16 cellular contexts compared by ENCODE assay signal in genomic region chr10:70034252-70034651, GRCh38. TPM values are rescaled to one million over a fixed set of nuclear protein-coding genes. Genes with fewer than 3 reads are reported as not detected.
A peak's percentile ranks its signal among the peaks of the same experiment; 100 is the strongest.
DNase-seq lines count a peak whose midpoint lies in the region; ATAC-seq and TF ChIP-seq lines count a peak whose summit lies in the region.
"Had no signal": no experiment of that assay in that cellular context is flagged by ENCODE, and none has a peak within 500 bp of the region (broad histone marks: within the 10 kb centered on the region; RNA-seq: fewer than 3 reads in every experiment).

No MANE protein-coding gene starts in this region.

- CTCF ChIA-PET in activated CD4-positive, alpha-beta T cell treated with anti-CD3 and anti-CD28 coated beads for 36 hours (lab: Charles Lee), result no interaction called here

- peaks cover 3% of the 10 kb centered on the region for H3K36me3 Mint-ChIP-seq in activated CD4-positive, alpha-beta T cell treated with anti-CD3 and anti-CD28 coated beads for 36 hours (ENCODE audit: low read depth)

- no peak overlapping the region for H3K4me3 Mint-ChIP-seq in activated CD4-positive, alpha-beta T cell treated with anti-CD3 and anti-CD28 coated beads for 36 hours

- no peaks in the 10 kb centered on the region for H3K4me1 Mint-ChIP-seq in activated CD4-positive, alpha-beta T cell treated with anti-CD3 and anti-CD28 coated beads for 36 hours

- H3K27ac Mint-ChIP-seq in activated CD4-positive, alpha-beta T cell treated with anti-CD3 and anti-CD28 coated beads for 36 hours, result no peak overlapping the region

- intact Hi-C loops in activated CD4-positive, alpha-beta T cell treated with anti-CD3 and anti-CD28 coated beads for 36 hours (cut with DNase I, micrococcal nuclease), result no loop called here

- H3K27me3 Mint-ChIP-seq in activated CD4-positive, alpha-beta T cell treated with anti-CD3 and anti-CD28 coated beads for 36 hours, result peaks cover 8% of the 10 kb centered on the region

- DNase-seq in NCI-H1105 treated with DMSO at 0.1 percent for 48 hours (lab: John Stamatoyannopoulos, UW) (peak; percentile 4), NCI-H1105 (lab: John Stamatoyannopoulos, UW) (no peak), DMS 273 treated with DMSO at 0.1 percent for 48 hours (lab: John Stamatoyannopoulos, UW) (peak; percentile 28), NCI-H524 treated with DMSO at 0.1 percent for 48 hours (lab: John Stamatoyannopoulos, UW) (peak; percentile 2), left kidney (ENCODE audit: low read depth, low spot score) (peak; percentile 29), NCI-H748 treated with DMSO at 0.1 percent for 48 hours (lab: John Stamatoyannopoulos, UW) (no peak), GM10266 (ENCODE audit: extremely low spot score) (no peak)
- no peak for DNase-seq in activated CD4-positive, alpha-beta T cell treated with anti-CD3 and anti-CD28 coated beads for 36 hours
- DNase-seq: COR-L47, DMS53, GDM1, GM23248, NCI-H226, NCI-H526 treated with DMSO at 0.1 percent for 48 hours, Peyer's patch, SHP77 had no signal

- TF ChIP-seq CTCF in GM10266 (IDR thresholded peaks at IDR 0.05; ENCODE audit: control insufficient read depth, insufficient read depth, low read depth, missing control alignments), result no peak

- POLR2A ChIA-PET in activated CD4-positive, alpha-beta T cell treated with anti-CD3 and anti-CD28 coated beads for 36 hours (lab: Charles Lee), result no interaction called here

- peaks cover 17% of the 10 kb centered on the region for H3K9me3 Mint-ChIP-seq in activated CD4-positive, alpha-beta T cell treated with anti-CD3 and anti-CD28 coated beads for 36 hours (ENCODE audit: low read depth)

- ATAC-seq in activated CD4-positive, alpha-beta T cell treated with anti-CD3 and anti-CD28 coated beads for 36 hours, result no peak

RNA-seq across cellular contexts. Expression of gene MACROH2A2, which starts 18.4 kb away (rescaled TPM):
- 1 to 10 TPM; 3.6 to 4.2 TPM for total RNA-seq in activated CD4-positive, alpha-beta T cell treated with anti-CD3 and anti-CD28 coated beads for 36 hours

Comparison
In these comparisons a context has a peak if more than half of its experiments do, and no peak if none do; other contexts are left out.
1. DNase-seq: peak in NCI-H1105 treated with DMSO at 0.1 percent for 48 hours (single experiment), DMS 273 treated with DMSO at 0.1 percent for 48 hours (single experiment), NCI-H524 treated with DMSO at 0.1 percent for 48 hours (single experiment) and left kidney (single experiment); none in NCI-H1105 (single experiment), NCI-H748 treated with DMSO at 0.1 percent for 48 hours (single experiment), GM10266 (single experiment) and activated CD4-positive, alpha-beta T cell treated with anti-CD3 and anti-CD28 coated beads for 36 hours (single experiment).